1 cellular context compared by ENCODE assay signal in genomic region chr11:113725411-113725810, GRCh38.
TF ChIP-seq lines count a peak whose summit lies in the region.

No MANE protein-coding gene starts in this region.

TF ChIP-seq in HCT116, 20 proteins besides CTCF, POLR2A, EP300 and RAD21 (continued from another document):
- TF ChIP-seq ZBTB33 (IDR thresholded peaks at IDR 0.05; ENCODE audit: extremely low read depth, insufficient replicate concordance, low read length) (no peak), POLR2AphosphoS5 (IDR thresholded peaks at IDR 0.05; ENCODE audit: low read depth, low read length) (no peak), SIN3A (IDR thresholded peaks at IDR 0.05; ENCODE audit: low read depth) (no peak), REST (IDR thresholded peaks at IDR 0.05; ENCODE audit: low read depth) (no peak), MAX (IDR thresholded peaks at IDR 0.05) (no peak), TCF7L2 (IDR thresholded peaks at IDR 0.05; ENCODE audit: borderline replicate concordance, extremely low read depth, insufficient read depth, insufficient read length) (no peak)
